Comparison of ENCODE assay signal across 10 cellular contexts in genomic region chr17:39365252-39365651, GRCh38.
DNase-seq lines count a peak whose midpoint lies in the region; TF ChIP-seq lines count a peak whose summit lies in the region.
"Had no signal": no experiment of that assay in that cellular context is flagged by ENCODE, and none has a peak within 500 bp of the region (broad histone marks: within the 10 kb centered on the region; RNA-seq: fewer than 3 reads in every experiment).

No MANE protein-coding gene starts in this region.

- DNase-seq in AG09319 (ENCODE audit: extremely low read depth, low read depth) (peak; percentile 49), OCI-M1 (lab: John Stamatoyannopoulos, UW) (peak; percentile 35), foreskin fibroblast (peak; percentile 45 to 71), NCI-H524 treated with DMSO at 0.1 percent for 48 hours (lab: John Stamatoyannopoulos, UW) (no peak), NCI-H2029 (lab: John Stamatoyannopoulos, UW) (no peak), NCI-H146 treated with DMSO at 0.1 percent for 48 hours (lab: John Stamatoyannopoulos, UW; ENCODE audit: unreplicated experiment) (no peak)
- no peak for DNase-seq in activated naive CD4-positive, alpha-beta T cell treated with Interleukin-2 at 50 U/mL for 16 hours
- DNase-seq: activated B cell treated with CpG ODN at 0.5 μM for 24 hours; CD4-positive, alpha-beta T cell had no signal

- no peaks in the 10 kb centered on the region for H3K36me3 ChIP-seq in rectal smooth muscle tissue (ENCODE audit: control insufficient read depth, insufficient read depth, low read length)

- H3K27me3 ChIP-seq in rectal smooth muscle tissue (ENCODE audit: control insufficient read depth, insufficient read depth, low read length): no peaks in the 10 kb centered on the region

- H3K4me1 ChIP-seq in rectal smooth muscle tissue (ENCODE audit: control insufficient read depth, insufficient read depth, low read length): peaks cover 11% of the 10 kb centered on the region

- H3K4me3 ChIP-seq in foreskin fibroblast (ENCODE audit: low read depth in 1 of 2, low read length in 2 of 2) (peak overlapping the region in 1 of 2 donors; percentile 19), rectal smooth muscle tissue (ENCODE audit: low read length) (no peak overlapping the region)

- H3K27ac ChIP-seq in rectal smooth muscle tissue (ENCODE audit: low read depth, low read length): peak overlapping the region; percentile 55

- no peak overlapping the region for H3K9ac ChIP-seq in rectal smooth muscle tissue (ENCODE audit: low read length)

- TF ChIP-seq CTCF in AG09319 (IDR thresholded peaks at IDR 0.05; ENCODE audit: low read depth, low read length) (no peak), foreskin fibroblast (IDR thresholded peaks at IDR 0.05; ENCODE audit: low read depth, low read length) (no peak)

Comparison
In these comparisons a context has a peak if more than half of its experiments do, and no peak if none do; other contexts are left out.
1. DNase-seq: peak in AG09319 (single experiment), OCI-M1 (single experiment) and foreskin fibroblast (2 of 2); none in NCI-H524 treated with DMSO at 0.1 percent for 48 hours (single experiment), activated naive CD4-positive, alpha-beta T cell treated with Interleukin-2 at 50 U/mL for 16 hours (single experiment), NCI-H2029 (single experiment) and NCI-H146 treated with DMSO at 0.1 percent for 48 hours (single experiment).